17 cellular contexts compared by ENCODE assay signal in the genomic region with DNA sequence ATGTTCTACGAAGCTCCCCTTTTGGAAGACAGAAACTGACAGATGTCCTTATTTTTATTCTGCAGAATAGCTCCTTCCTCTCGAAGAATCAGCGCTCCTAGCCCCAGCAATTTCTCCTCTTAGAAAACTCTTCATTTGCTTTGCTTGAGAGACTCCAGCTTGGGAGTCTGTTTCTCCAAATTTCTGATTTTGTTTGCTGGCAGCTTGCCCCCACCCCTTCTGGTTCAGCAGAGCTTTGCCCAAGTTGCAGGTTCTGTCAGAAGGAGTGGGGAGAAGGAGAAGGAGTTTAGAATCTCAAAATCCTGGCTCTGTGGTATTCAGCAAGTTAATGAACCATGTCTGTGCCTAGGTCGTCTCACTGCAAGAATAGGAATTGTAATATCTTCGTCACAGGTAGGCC.
"Had no signal": no experiment of that assay in that cellular context is flagged by ENCODE, and none has a peak within 500 bp of the region (broad histone marks: within the 10 kb centered on the region; RNA-seq: fewer than 3 reads in every experiment).

No MANE protein-coding gene starts in this region.

- DNase-seq: activated CD4-positive, alpha-beta T cell treated with anti-CD3 and anti-CD28 coated beads for 1 hour; activated CD4-positive, alpha-beta T cell treated with anti-CD3 and anti-CD28 coated beads, Interleukin-2, amount 50 U/mL, for 48 hours; activated naive CD4-positive, alpha-beta T cell; activated naive CD8-positive, alpha-beta T cell treated with anti-CD3 and anti-CD28 coated beads for 36 hours; activated T-cell treated with anti-CD3 and anti-CD28 coated beads for 4 hours; amniotic stem cell; colonic mucosa; foreskin melanocyte; hypothalamus; islet precursor cell; left ventricle myocardium inferior; right cardiac atrium; stimulated activated CD4-positive, alpha-beta T cell treated with anti-CD3 and anti-CD28 coated beads, Interleukin-2, amount 100 ng/mL, for 24 hours; stimulated activated naive CD8-positive, alpha-beta T cell treated with anti-CD3 and anti-CD28 coated beads, Interleukin-15, Interleukin-2, amounts not matched to agents 100 U/mL and 50 U/mL, for 24 hours; WERI-Rb-1 had no signal

- H3K27ac ChIP-seq: cardiac muscle cell, colonic mucosa, left ventricle myocardium inferior, prostate gland, WERI-Rb-1 had no signal
